Comparison of ENCODE assay signal across 13 cellular contexts in genomic region chr9:15249042-15249818, GRCh38. TPM values are rescaled to one million over a fixed set of nuclear protein-coding genes. Genes with fewer than 3 reads are reported as not detected.
DNase-seq lines count a peak whose midpoint lies in the region; ATAC-seq, FAIRE-seq and TF ChIP-seq lines count a peak whose summit lies in the region.
"Had no signal": no experiment of that assay in that cellular context is flagged by ENCODE, and none has a peak within 500 bp of the region (broad histone marks: within the 10 kb centered on the region; RNA-seq: fewer than 3 reads in every experiment).

No MANE protein-coding gene starts in this region.

- H3K27ac ChIP-seq in HepG2 (ENCODE audit: extremely low read length, insufficient read depth, low read length) (no peak overlapping the region), right lobe of liver (no peak overlapping the region)
- no peak overlapping the region for H3K27ac ChIP-seq in effector memory CD4-positive, alpha-beta T cell (ENCODE audit: insufficient read depth, low read length, poor library complexity, severe bottlenecking)
- H3K27ac ChIP-seq: upper lobe of left lung had no signal

- no peaks in the 10 kb centered on the region; a peak in 1 of 5 replicates for H3K36me3 ChIP-seq in HepG2 (replicated peaks in 1 of 2; ENCODE audit: control insufficient read depth in 1 of 2, insufficient read depth in 2 of 2, low read length in 2 of 2)
- no peaks in the 10 kb centered on the region for H3K36me3 ChIP-seq in right lobe of liver
- no peaks in the 10 kb centered on the region for H3K36me3 ChIP-seq in effector memory CD4-positive, alpha-beta T cell (ENCODE audit: control insufficient read depth, insufficient read depth, low read length)
- H3K36me3 ChIP-seq: upper lobe of left lung had no signal

- H3K36me3 Mint-ChIP-seq in chondrocyte (ENCODE audit: low read depth) = no peaks in the 10 kb centered on the region

- no peak overlapping the region for H2AFZ ChIP-seq in HepG2 (ENCODE audit: low read length)

- ATAC-seq in HepG2 (no peak), right lobe of liver (no peak), HG03460 (IDR thresholded peaks at IDR 0.05; ENCODE audit: unreplicated experiment) (no peak)
- ATAC-seq: activated T-cell treated with anti-CD3 and anti-CD28 coated beads, Interleukin-2, amount 50 U/mL, for 72 hours had no signal

- intact Hi-C loops in HepG2 (cut with micrococcal nuclease; ENCODE audit: unreplicated experiment) = no loop called here
- intact Hi-C loops in right lobe of liver (cut with DNase I) = no loop called here

- WGBS in HepG2 (ENCODE audit: low lambda C conversion rate) = 76% methylated on average over 7 of the region's 7 CpGs
- 83% methylated on average over 7 of the region's 7 CpGs for WGBS in right lobe of liver (ENCODE audit: insufficient coverage, low coverage, low lambda C conversion rate, missing lambda C conversion rate)

- no peaks in the 10 kb centered on the region for H4K20me1 ChIP-seq in HepG2 (ENCODE audit: insufficient read depth, low read length)

- no peak for TF ChIP-seq CTCF in HepG2 (CRISPR knock-in tag; IDR thresholded peaks at IDR 0.05)
- no peak for TF ChIP-seq CTCF in right lobe of liver (IDR thresholded peaks at IDR 0.05)
- TF ChIP-seq CTCF in chondrocyte (IDR thresholded peaks at IDR 0.05) = no peak

- no peaks in the 10 kb centered on the region for H3K9me3 Mint-ChIP-seq in chondrocyte (ENCODE audit: low read depth)

- TF ChIP-seq EP300 in HepG2 (IDR thresholded peaks at IDR 0.05; ENCODE audit: low read depth in 2 of 2, low read length in 2 of 2) (no peak), HepG2 (CRISPR knock-in tag; IDR thresholded peaks at IDR 0.05; ENCODE audit: borderline replicate concordance) (no peak)

- no peak for TF ChIP-seq RAD21 in HepG2 (CRISPR knock-in tag; IDR thresholded peaks at IDR 0.05)

- CTCF ChIA-PET in HepG2 (lab: Yijun Ruan, JAX; ENCODE audit: low intra/inter-chr PET ratio, low total read pairs) = no interaction called here

- POLR2A ChIA-PET in HepG2 (lab: Yijun Ruan, JAX) = no interaction called here

- H3K4me3 ChIP-seq in HepG2 (replicated peaks in 1 of 3; ENCODE audit: insufficient read depth in 1 of 3, low read depth in 2 of 3, low read length in 3 of 3) (no peak overlapping the region), right lobe of liver (no peak overlapping the region)
- H3K4me3 ChIP-seq in effector memory CD4-positive, alpha-beta T cell (ENCODE audit: insufficient read depth, low read depth, low read length, poor library complexity, severe bottlenecking) = no peak overlapping the region
- H3K4me3 ChIP-seq: upper lobe of left lung had no signal

- no TSS peak for BruUV-seq in HepG2 (replicated peaks; lab: Mats Ljungman, UMichigan)

- H3K4me1 Mint-ChIP-seq in chondrocyte (ENCODE audit: low read depth) = peaks cover 74% of the 10 kb centered on the region

- no peak for DNase-seq in HepG2 (ENCODE audit: low spot score)
- DNase-seq in right lobe of liver = no peak
- DNase-seq in chondrocyte (ENCODE audit: low spot score) = no peak
- peak; percentile 59 for DNase-seq in left kidney (ENCODE audit: low read depth, low spot score)
- no peak for DNase-seq in effector memory CD4-positive, alpha-beta T cell
- DNase-seq in stimulated activated CD4-positive, alpha-beta T cell treated with anti-CD3 and anti-CD28 coated beads, Interleukin-4, amount 100 ng/mL, for 24 hours = no peak
- DNase-seq in NCI-H2196 (lab: John Stamatoyannopoulos, UW; ENCODE audit: unreplicated experiment) = no peak
- DNase-seq: activated T-cell treated with anti-CD3 and anti-CD28 coated beads, Interleukin-2, amount 50 U/mL, for 72 hours; mammary epithelial cell; MV-4-11; upper lobe of left lung had no signal

- no peak overlapping the region for H3K9ac ChIP-seq in HepG2 (ENCODE audit: insufficient read depth, low read depth, low read length)

- H3K27me3 ChIP-seq in HepG2 (ENCODE audit: control insufficient read depth in 1 of 2, insufficient read depth in 2 of 2, low read length in 2 of 2) (no peaks in the 10 kb centered on the region), right lobe of liver (no peaks in the 10 kb centered on the region)
- no peaks in the 10 kb centered on the region for H3K27me3 ChIP-seq in effector memory CD4-positive, alpha-beta T cell (replicated peaks; ENCODE audit: control insufficient read depth, insufficient read depth, low read length, poor library complexity, severe bottlenecking)
- H3K27me3 ChIP-seq: upper lobe of left lung had no signal

- H3K9me3 ChIP-seq in HepG2 (ENCODE audit: low read length) = no peaks in the 10 kb centered on the region
- H3K9me3 ChIP-seq in right lobe of liver = no peaks in the 10 kb centered on the region
- no peaks in the 10 kb centered on the region for H3K9me3 ChIP-seq in effector memory CD4-positive, alpha-beta T cell (ENCODE audit: control insufficient read depth, low read length)
- H3K9me3 ChIP-seq: upper lobe of left lung had no signal

- FAIRE-seq in HepG2 (lab: Jason Lieb, UNC) = no peak
- FAIRE-seq: TTC549 had no signal

- H3K4me2 ChIP-seq in HepG2 (ENCODE audit: low read depth, low read length) = peak overlapping the region; percentile 4; the same call in 1 of the 2 replicates

- H3K27ac Mint-ChIP-seq in chondrocyte (ENCODE audit: unreplicated experiment) = peak overlapping the region; percentile 92
- H3K27ac Mint-ChIP-seq: activated T-cell treated with anti-CD3 and anti-CD28 coated beads, Interleukin-2, amount 50 U/mL, for 72 hours had no signal

- H3K27me3 Mint-ChIP-seq in chondrocyte (ENCODE audit: low read depth) = no peaks in the 10 kb centered on the region

- in situ Hi-C loops in HepG2 (cut with HindIII; ENCODE audit: extremely low pct_ligation_motif_present, low pct_unique_long_range_greater_than_20kb) = no loop called here

- TF ChIP-seq POLR2A in HepG2 (IDR thresholded peaks at IDR 0.05; ENCODE audit: insufficient read depth in 1 of 2, low read depth in 2 of 2, low read length in 2 of 2) = no peak
- no peak for TF ChIP-seq POLR2A in right lobe of liver (IDR thresholded peaks at IDR 0.05)

- peak overlapping the region; percentile 62 for H3K4me3 Mint-ChIP-seq in chondrocyte (ENCODE audit: unreplicated experiment)
- H3K4me3 Mint-ChIP-seq: activated T-cell treated with anti-CD3 and anti-CD28 coated beads, Interleukin-2, amount 50 U/mL, for 72 hours had no signal

- H3K4me1 ChIP-seq in HepG2 (ENCODE audit: insufficient read depth, low read length) (peaks cover 40% of the 10 kb centered on the region), right lobe of liver (no peaks in the 10 kb centered on the region)
- no peaks in the 10 kb centered on the region for H3K4me1 ChIP-seq in effector memory CD4-positive, alpha-beta T cell (ENCODE audit: control insufficient read depth, insufficient read depth, low read length, poor library complexity, severe bottlenecking)

- H3K79me2 ChIP-seq in HepG2 (ENCODE audit: insufficient read depth, low read length) = peaks cover 6% of the 10 kb centered on the region

TF ChIP-seq in HepG2, 621 proteins besides CTCF, POLR2A, EP300 and RAD21:
- TF ChIP-seq NFYC (CRISPR knock-in tag; IDR thresholded peaks at IDR 0.05) = no peak
- no peak for TF ChIP-seq SOX13 (IDR thresholded peaks at IDR 0.05)
- 0 out of 4 replicates have a peak, but pooled peaks of 1 of the 2 experiments have one; percentile 17 for TF ChIP-seq SOX13 (CRISPR knock-in tag; conservative IDR thresholded peaks at IDR 0.05 in 1 of 2, IDR thresholded peaks at IDR 0.05 in 1 of 2)

RNA-seq across cellular contexts. Expression of gene TTC39B, which starts 57.8 kb away (rescaled TPM):
- total RNA-seq in HepG2 (2016; rRNA removed; fragmentation: Illumina TruSeq; extraction: Trizol) = 18.5 and 19.4 TPM in 2 replicates
- 3.7 and 4.6 TPM in 2 replicates for total RNA-seq in HepG2 (2016; cell fraction: cytosol; rRNA removed; fragmentation: Illumina TruSeq; extraction: Trizol; ENCODE audit: low read depth)
- 19.8 and 20.5 TPM in 2 replicates for total RNA-seq in HepG2 (2016; cell fraction: insoluble cytoplasmic fraction; rRNA removed; fragmentation: Illumina TruSeq; extraction: Trizol)
- total RNA-seq in HepG2 (2016; cell fraction: membrane; rRNA removed; fragmentation: Illumina TruSeq; extraction: Trizol) = 7.6 and 10.4 TPM in 2 replicates
- total RNA-seq in HepG2 (2016; cell fraction: nucleus; rRNA removed; fragmentation: Illumina TruSeq; extraction: Trizol) = 28.5 and 32.5 TPM in 2 replicates
- polyA plus RNA-seq in HepG2 (2011; rRNA removed) = 9.8 and 14.3 TPM in 2 replicates
- polyA plus RNA-seq in HepG2 (2011; cell fraction: cytosol; rRNA removed) = 4.3 and 4.7 TPM in 2 replicates
- 19.0 and 22.8 TPM in 2 replicates for polyA plus RNA-seq in HepG2 (2011; cell fraction: nucleus; rRNA removed)
- polyA plus RNA-seq in HepG2 (2012) = 5.4 and 7.7 TPM in 2 replicates
- polyA plus RNA-seq in HepG2 (2016; cell fraction: cytosol; fragmentation: Illumina TruSeq; extraction: Trizol; ENCODE audit: low read depth) = 1.6 and 1.8 TPM in 2 replicates
- polyA plus RNA-seq in HepG2 (2016; cell fraction: insoluble cytoplasmic fraction; fragmentation: Illumina TruSeq; extraction: Trizol; ENCODE audit: low read depth) = 9.2 and 10.2 TPM in 2 replicates
- polyA plus RNA-seq in HepG2 (2016; cell fraction: membrane; fragmentation: Illumina TruSeq; extraction: Trizol; ENCODE audit: low read depth) = 3.8 and 4.1 TPM in 2 replicates
- 20.6 and 23.2 TPM in 2 replicates for polyA plus RNA-seq in HepG2 (2016; cell fraction: nucleus; fragmentation: Illumina TruSeq; extraction: Trizol; ENCODE audit: insufficient read depth, low read depth)
- 0.61 and 32.6 TPM in 2 replicates for polyA minus RNA-seq in HepG2 (2011; rRNA and poly(A)+ RNA removed; ENCODE audit: low replicate concordance)
- 14.8 and 15.7 TPM in 2 replicates for polyA minus RNA-seq in HepG2 (2011; cell fraction: cytosol; rRNA and poly(A)+ RNA removed)
- 59.2 and 75.3 TPM in 2 replicates for polyA minus RNA-seq in HepG2 (2011; cell fraction: nucleus; rRNA and poly(A)+ RNA removed)
- 1 to 10 TPM; 4.5 to 9.9 (median 7.6) TPM for total RNA-seq in right lobe of liver
- total RNA-seq in chondrocyte = 27.9 to 35.1 TPM (median 30.6 TPM) in 3 replicates
